In the genomic region with DNA sequence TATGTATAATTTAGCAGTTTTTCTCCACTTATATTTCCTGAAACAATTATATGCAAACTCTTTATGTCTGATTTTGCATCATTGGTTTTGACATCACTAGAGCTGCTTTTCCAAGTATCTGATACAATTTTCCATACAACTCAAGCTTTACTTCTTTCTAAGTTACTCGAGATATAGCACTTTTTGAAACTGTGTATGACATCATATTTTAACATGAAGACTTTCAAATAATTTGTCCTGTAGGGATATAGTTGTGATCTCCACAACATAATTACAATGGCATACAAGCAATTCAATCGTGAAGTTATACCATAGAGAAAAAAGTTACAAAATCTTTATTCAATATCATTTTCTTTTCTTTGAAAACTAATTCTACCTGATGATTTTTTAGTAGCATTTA, we compare ENCODE assay signal across 33 cellular contexts.
A peak's percentile ranks its signal among the peaks of the same experiment; 100 is the strongest.
DNase-seq lines count a peak whose midpoint lies in the region; ATAC-seq, FAIRE-seq and TF ChIP-seq lines count a peak whose summit lies in the region.
"Had no signal": no experiment of that assay in that cellular context is flagged by ENCODE, and none has a peak within 500 bp of the region (broad histone marks: within the 10 kb centered on the region; RNA-seq: fewer than 3 reads in every experiment).

No MANE protein-coding gene starts in this region.

- POLR2A ChIA-PET in HepG2 (lab: Yijun Ruan, JAX) (no interaction called here), HEK293 (lab: Yijun Ruan, JAX) (no interaction called here)
- POLR2A ChIA-PET in activated CD4-positive, alpha-beta memory T cell treated with anti-CD3 and anti-CD28 coated beads for 36 hours (lab: Charles Lee), result no interaction called here

- H4K20me1 ChIP-seq in HepG2 (ENCODE audit: insufficient read depth, low read length), result no peaks in the 10 kb centered on the region
- H4K20me1 ChIP-seq: BLaER1; BLaER1 treated with 17β-estradiol and CSF1 and Interleukin-3, amounts not matched to agents 10 nM and 100 nM had no signal

- H3K4me1 ChIP-seq in HepG2 (ENCODE audit: insufficient read depth, low read length) (no peaks in the 10 kb centered on the region), right lobe of liver (peaks cover 0 to 14% (median 2%) of the 10 kb centered on the region in 4 donors), HEK293 (ENCODE audit: control insufficient read depth, insufficient read depth, low read length) (no peaks in the 10 kb centered on the region)
- H3K4me1 ChIP-seq: A549; BE2C; BLaER1; BLaER1 treated with 17β-estradiol and CSF1 and Interleukin-3, amounts not matched to agents 10 nM and 100 nM; Caco-2 had no signal

- no peak overlapping the region for H2AFZ ChIP-seq in HepG2 (ENCODE audit: low read length)

- BruUV-seq in HepG2 (replicated peaks; lab: Mats Ljungman, UMichigan), result no TSS peak

- no peak for TF ChIP-seq POLR2A in HepG2 (IDR thresholded peaks at IDR 0.05; ENCODE audit: insufficient read depth in 1 of 2, low read depth in 2 of 2, low read length in 2 of 2)
- TF ChIP-seq POLR2A in right lobe of liver (IDR thresholded peaks at IDR 0.05), result no peak

- no peaks in the 10 kb centered on the region for H3K27me3 Mint-ChIP-seq in activated CD4-positive, alpha-beta memory T cell treated with anti-CD3 and anti-CD28 coated beads for 36 hours
- H3K27me3 Mint-ChIP-seq: CD4-positive, alpha-beta memory T cell; CD4-positive, alpha-beta T cell; CD4-positive, CD25-positive, alpha-beta regulatory T cell; CD8-positive, alpha-beta memory T cell had no signal

- H3K27me3 ChIP-seq in HepG2 (ENCODE audit: control insufficient read depth in 1 of 2, insufficient read depth in 2 of 2, low read length in 2 of 2) (no peaks in the 10 kb centered on the region), right lobe of liver (no peaks in the 10 kb centered on the region)
- H3K27me3 ChIP-seq: BE2C; BLaER1; BLaER1 treated with 17β-estradiol and CSF1 and Interleukin-3, amounts not matched to agents 10 nM and 100 nM had no signal

- ATAC-seq in HepG2 (no peak), right lobe of liver (no peak)
- ATAC-seq: A549; CD8-positive, alpha-beta T cell had no signal

- H3K4me3 ChIP-seq in HepG2 (replicated peaks in 1 of 3; ENCODE audit: insufficient read depth in 1 of 3, low read depth in 2 of 3, low read length in 3 of 3) (no peak overlapping the region), right lobe of liver (no peak overlapping the region), HEK293 (ENCODE audit: low read depth, low read length) (no peak overlapping the region)
- H3K4me3 ChIP-seq: A549; BLaER1; BLaER1 treated with 17β-estradiol and CSF1 and Interleukin-3, amounts not matched to agents 10 nM and 100 nM had no signal

- FAIRE-seq in HepG2 (lab: Jason Lieb, UNC), result no peak
- FAIRE-seq: A204.1, A549, D721Med had no signal

- no peaks in the 10 kb centered on the region for H3K9me3 Mint-ChIP-seq in activated CD4-positive, alpha-beta memory T cell treated with anti-CD3 and anti-CD28 coated beads for 36 hours
- H3K9me3 Mint-ChIP-seq: CD4-positive, alpha-beta T cell had no signal

- H3K36me3 ChIP-seq in HepG2 (replicated peaks in 1 of 2; ENCODE audit: control insufficient read depth in 1 of 2, insufficient read depth in 2 of 2, low read length in 2 of 2) (no peaks in the 10 kb centered on the region), right lobe of liver (no peaks in the 10 kb centered on the region), HEK293 (ENCODE audit: control insufficient read depth in 2 of 2, insufficient read depth in 1 of 2, low read length in 2 of 2) (no peaks in the 10 kb centered on the region)
- H3K36me3 ChIP-seq: BE2C; BLaER1; BLaER1 treated with 17β-estradiol and CSF1 and Interleukin-3, amounts not matched to agents 10 nM and 100 nM had no signal

- no peak for DNase-seq in HepG2 (ENCODE audit: low spot score)
- no peak for DNase-seq in right lobe of liver
- no peak for DNase-seq in activated CD4-positive, alpha-beta memory T cell treated with anti-CD3 and anti-CD28 coated beads for 36 hours
- DNase-seq: 8988T; ACHN; AML-193; BE2C; C1 segment of cervical spinal cord; Caco-2; Calu3; CD4-positive, alpha-beta memory T cell; CD4-positive, alpha-beta T cell; CD4-positive, CD25-positive, alpha-beta regulatory T cell; CD8-positive, alpha-beta memory T cell; CD8-positive, alpha-beta T cell; COR-L47; DMS 273 treated with DMSO at 0.1 percent for 48 hours; DMS153; DMS53; DMS79; DMS79 treated with DMSO at 0.1 percent for 48 hours; DND-41; EL had no signal

- H3K4me1 Mint-ChIP-seq in activated CD4-positive, alpha-beta memory T cell treated with anti-CD3 and anti-CD28 coated beads for 36 hours (ENCODE audit: low read depth), result no peaks in the 10 kb centered on the region
- H3K4me1 Mint-ChIP-seq: B cell; CD4-positive, alpha-beta memory T cell; CD4-positive, CD25-positive, alpha-beta regulatory T cell; CD8-positive, alpha-beta memory T cell had no signal

- TF ChIP-seq CTCF in HepG2 (CRISPR knock-in tag; IDR thresholded peaks at IDR 0.05), result no peak
- no peak for TF ChIP-seq CTCF in right lobe of liver (IDR thresholded peaks at IDR 0.05)
- no peak for TF ChIP-seq CTCF in HEK293 (tag by site-specific recombination; IDR thresholded peaks at IDR 0.05)

- TF ChIP-seq EP300 in HepG2 (IDR thresholded peaks at IDR 0.05; ENCODE audit: low read depth in 2 of 2, low read length in 2 of 2) (no peak), HepG2 (CRISPR knock-in tag; IDR thresholded peaks at IDR 0.05; ENCODE audit: borderline replicate concordance) (no peak)

- CTCF ChIA-PET in HepG2 (lab: Yijun Ruan, JAX; ENCODE audit: low intra/inter-chr PET ratio, low total read pairs), result no interaction called here
- CTCF ChIA-PET in HEK293 (lab: Yijun Ruan, JAX), result interaction anchor here (0.6 to 1.0 kb wide), 3 partner anchors 28 to 1861 kb away, joined by 3 to 5 read pairs (median 5); no protein-coding TSS in a partner anchor
- CTCF ChIA-PET in activated CD4-positive, alpha-beta memory T cell treated with anti-CD3 and anti-CD28 coated beads for 36 hours (lab: Charles Lee), result no interaction called here

- no peaks in the 10 kb centered on the region for H3K79me2 ChIP-seq in HepG2 (ENCODE audit: insufficient read depth, low read length)

- H3K36me3 Mint-ChIP-seq in activated CD4-positive, alpha-beta memory T cell treated with anti-CD3 and anti-CD28 coated beads for 36 hours, result no peaks in the 10 kb centered on the region
- H3K36me3 Mint-ChIP-seq: CD14-positive monocyte; CD4-positive, alpha-beta memory T cell; CD4-positive, CD25-positive, alpha-beta regulatory T cell; CD8-positive, alpha-beta T cell had no signal

- 20% methylated on average over 2 of the region's 2 CpGs for WGBS in HepG2 (ENCODE audit: low lambda C conversion rate)
- WGBS in right lobe of liver (ENCODE audit: insufficient coverage, low coverage, low lambda C conversion rate, missing lambda C conversion rate), result 95% methylated on average over 2 of the region's 2 CpGs

- H3K27ac Mint-ChIP-seq in activated CD4-positive, alpha-beta memory T cell treated with anti-CD3 and anti-CD28 coated beads for 36 hours, result no peak overlapping the region
- H3K27ac Mint-ChIP-seq: B cell; CD14-positive monocyte; CD4-positive, alpha-beta memory T cell; CD4-positive, alpha-beta T cell; CD4-positive, CD25-positive, alpha-beta regulatory T cell; CD8-positive, alpha-beta memory T cell; CD8-positive, alpha-beta T cell had no signal

- H3K4me2 ChIP-seq in HepG2 (ENCODE audit: low read depth, low read length), result no peak overlapping the region
- H3K4me2 ChIP-seq: A549; BLaER1; BLaER1 treated with 17β-estradiol and CSF1 and Interleukin-3, amounts not matched to agents 10 nM and 100 nM had no signal

- no peak overlapping the region for H3K4me3 Mint-ChIP-seq in activated CD4-positive, alpha-beta memory T cell treated with anti-CD3 and anti-CD28 coated beads for 36 hours
- H3K4me3 Mint-ChIP-seq: B cell; CD14-positive monocyte; CD4-positive, alpha-beta memory T cell; CD4-positive, alpha-beta T cell; CD4-positive, CD25-positive, alpha-beta regulatory T cell; CD8-positive, alpha-beta memory T cell; CD8-positive, alpha-beta T cell had no signal

- TF ChIP-seq RAD21 in HepG2 (CRISPR knock-in tag; IDR thresholded peaks at IDR 0.05), result no peak

- intact Hi-C loops in HepG2 (cut with micrococcal nuclease; ENCODE audit: unreplicated experiment), result no loop called here
- intact Hi-C loops in right lobe of liver (cut with DNase I), result no loop called here
- intact Hi-C loops in activated CD4-positive, alpha-beta memory T cell treated with anti-CD3 and anti-CD28 coated beads for 36 hours (cut with micrococcal nuclease), result no loop called here

- H3K9ac ChIP-seq in HepG2 (ENCODE audit: insufficient read depth, low read depth, low read length), result no peak overlapping the region
- H3K9ac ChIP-seq: BLaER1; BLaER1 treated with 17β-estradiol and CSF1 and Interleukin-3, amounts not matched to agents 10 nM and 100 nM had no signal

- in situ Hi-C loops in HepG2 (cut with HindIII; ENCODE audit: extremely low pct_ligation_motif_present, low pct_unique_long_range_greater_than_20kb), result no loop called here

- H3K9me3 ChIP-seq in HepG2 (ENCODE audit: low read length) (no peaks in the 10 kb centered on the region), right lobe of liver (no peaks in the 10 kb centered on the region), HEK293 (ENCODE audit: control insufficient read depth, insufficient read depth, low read depth, low read length) (no peaks in the 10 kb centered on the region)
- H3K9me3 ChIP-seq: A549; BE2C; BLaER1; BLaER1 treated with 17β-estradiol and CSF1 and Interleukin-3, amounts not matched to agents 10 nM and 100 nM; Caco-2 had no signal

- H3K27ac ChIP-seq in HepG2 (ENCODE audit: extremely low read length, insufficient read depth, low read length), result no peak overlapping the region
- no peak overlapping the region for H3K27ac ChIP-seq in right lobe of liver
- H3K27ac ChIP-seq in HEK293 (ENCODE audit: extremely low read depth, low read depth, low read length), result no peak overlapping the region
- H3K27ac ChIP-seq: 22Rv1; A549; BLaER1; BLaER1 treated with 17β-estradiol and CSF1 and Interleukin-3, amounts not matched to agents 10 nM and 100 nM; C4-2B had no signal

TF ChIP-seq in HEK293, 187 proteins besides CTCF, POLR2A, EP300 and RAD21 (continues in another document):
- TF ChIP-seq, protein P1, sequence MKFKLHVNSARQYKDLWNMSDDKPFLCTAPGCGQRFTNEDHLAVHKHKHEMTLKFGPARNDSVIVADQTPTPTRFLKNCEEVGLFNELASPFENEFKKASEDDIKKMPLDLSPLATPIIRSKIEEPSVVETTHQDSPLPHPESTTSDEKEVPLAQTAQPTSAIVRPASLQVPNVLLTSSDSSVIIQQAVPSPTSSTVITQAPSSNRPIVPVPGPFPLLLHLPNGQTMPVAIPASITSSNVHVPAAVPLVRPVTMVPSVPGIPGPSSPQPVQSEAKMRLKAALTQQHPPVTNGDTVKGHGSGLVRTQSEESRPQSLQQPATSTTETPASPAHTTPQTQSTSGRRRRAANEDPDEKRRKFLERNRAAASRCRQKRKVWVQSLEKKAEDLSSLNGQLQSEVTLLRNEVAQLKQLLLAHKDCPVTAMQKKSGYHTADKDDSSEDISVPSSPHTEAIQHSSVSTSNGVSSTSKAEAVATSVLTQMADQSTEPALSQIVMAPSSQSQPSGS (tag by site-specific recombination; IDR thresholded peaks at IDR 0.05; ENCODE audit: low read depth), result peak; percentile 59; the same call in 1 of the 2 replicates
